ENCODE assay signal across 11 cellular contexts in genomic region chr22:32623943-32624342, GRCh38.
DNase-seq lines count a peak whose midpoint lies in the region; TF ChIP-seq lines count a peak whose summit lies in the region.
"Had no signal": no experiment of that assay in that cellular context is flagged by ENCODE, and none has a peak within 500 bp of the region (broad histone marks: within the 10 kb centered on the region; RNA-seq: fewer than 3 reads in every experiment).

No MANE protein-coding gene starts in this region.

- no peak overlapping the region for H3K4me3 ChIP-seq in left ventricle myocardium inferior

- POLR2A ChIA-PET in activated CD4-positive, alpha-beta T cell treated with anti-CD3 and anti-CD28 coated beads, Interleukin-2, amount 10 ng/mL, durations not matched to agents 7 days and 5 days (lab: Charles Lee) = no interaction called here

- peaks cover 11% of the 10 kb centered on the region for H3K9me3 ChIP-seq in left ventricle myocardium inferior (replicated peaks)

- H3K9me3 Mint-ChIP-seq in activated CD4-positive, alpha-beta T cell treated with anti-CD3 and anti-CD28 coated beads, Interleukin-2, amount 10 ng/mL, durations not matched to agents 7 days and 5 days = no peaks in the 10 kb centered on the region

- peaks cover 3% of the 10 kb centered on the region for H3K4me1 Mint-ChIP-seq in activated CD4-positive, alpha-beta T cell treated with anti-CD3 and anti-CD28 coated beads, Interleukin-2, amount 10 ng/mL, durations not matched to agents 7 days and 5 days
- H3K4me1 Mint-ChIP-seq: stimulated activated memory B cell treated with anti-CD40 and anti-IgM and Interleukin-4, amounts not matched to agents 10 μg/mL and 1 μg/mL and 100 μg/mL, for 72 hours had no signal

- no peak overlapping the region for H3K27ac Mint-ChIP-seq in activated CD4-positive, alpha-beta T cell treated with anti-CD3 and anti-CD28 coated beads, Interleukin-2, amount 10 ng/mL, durations not matched to agents 7 days and 5 days
- H3K27ac Mint-ChIP-seq: stimulated activated memory B cell treated with anti-CD40 and anti-IgM and Interleukin-4, amounts not matched to agents 10 μg/mL and 1 μg/mL and 100 μg/mL, for 72 hours had no signal

- H3K4me3 Mint-ChIP-seq in activated CD4-positive, alpha-beta T cell treated with anti-CD3 and anti-CD28 coated beads, Interleukin-2, amount 10 ng/mL, durations not matched to agents 7 days and 5 days = no peak overlapping the region
- H3K4me3 Mint-ChIP-seq: stimulated activated memory B cell treated with anti-CD40 and anti-IgM and Interleukin-4, amounts not matched to agents 10 μg/mL and 1 μg/mL and 100 μg/mL, for 72 hours had no signal

- no peak for TF ChIP-seq CTCF in left ventricle myocardium inferior (IDR thresholded peaks at IDR 0.05; ENCODE audit: borderline replicate concordance)

- intact Hi-C loops in left ventricle myocardium inferior (cut with micrococcal nuclease) = no loop called here

- peak; percentile 89 for DNase-seq in AG08396 (ENCODE audit: low spot score)
- peak; percentile 73 for DNase-seq in amniotic stem cell (lab: John Stamatoyannopoulos, UW)
- DNase-seq in left ventricle myocardium inferior = peak; percentile 61
- DNase-seq in pons (ENCODE audit: low spot score) = peak; percentile 40
- DNase-seq in activated CD4-positive, alpha-beta T cell treated with anti-CD3 and anti-CD28 coated beads, Interleukin-2, amount 10 ng/mL, durations not matched to agents 7 days and 5 days = no peak
- DNase-seq in NCI-H510A (lab: John Stamatoyannopoulos, UW) = no peak
- DNase-seq in NCI-H510A treated with DMSO at 0.1 percent for 48 hours (lab: John Stamatoyannopoulos, UW) = no peak
- no peak for DNase-seq in activated effector memory CD4-positive, alpha-beta T cell treated with Interleukin-2 at 50 U/mL for 16 hours
- DNase-seq: ACHN, T-helper 9 cell had no signal

- peaks cover 94% of the 10 kb centered on the region for H3K4me1 ChIP-seq in left ventricle myocardium inferior

- CTCF ChIA-PET in activated CD4-positive, alpha-beta T cell treated with anti-CD3 and anti-CD28 coated beads, Interleukin-2, amount 10 ng/mL, durations not matched to agents 7 days and 5 days (lab: Charles Lee) = no interaction called here

- peak overlapping the region; percentile 93 for H3K27ac ChIP-seq in left ventricle myocardium inferior (replicated peaks)

- H3K27me3 ChIP-seq in left ventricle myocardium inferior (ENCODE audit: low read depth) = no peaks in the 10 kb centered on the region

- H3K36me3 Mint-ChIP-seq in activated CD4-positive, alpha-beta T cell treated with anti-CD3 and anti-CD28 coated beads, Interleukin-2, amount 10 ng/mL, durations not matched to agents 7 days and 5 days (ENCODE audit: low read depth) = no peaks in the 10 kb centered on the region
- H3K36me3 Mint-ChIP-seq: stimulated activated memory B cell treated with anti-CD40 and anti-IgM and Interleukin-4, amounts not matched to agents 10 μg/mL and 1 μg/mL and 100 μg/mL, for 72 hours had no signal

- peaks cover 3% of the 10 kb centered on the region for H3K27me3 Mint-ChIP-seq in activated CD4-positive, alpha-beta T cell treated with anti-CD3 and anti-CD28 coated beads, Interleukin-2, amount 10 ng/mL, durations not matched to agents 7 days and 5 days

- H3K36me3 ChIP-seq in left ventricle myocardium inferior = no peaks in the 10 kb centered on the region

Comparison
In these comparisons a context has a peak if more than half of its experiments do, and no peak if none do; other contexts are left out.
1. DNase-seq: peak in AG08396 (single experiment), amniotic stem cell (single experiment), left ventricle myocardium inferior (single experiment) and pons (single experiment); none in activated CD4-positive, alpha-beta T cell treated with anti-CD3 and anti-CD28 coated beads, Interleukin-2, amount 10 ng/mL, durations not matched to agents 7 days and 5 days (single experiment), NCI-H510A (single experiment), NCI-H510A treated with DMSO at 0.1 percent for 48 hours (single experiment) and activated effector memory CD4-positive, alpha-beta T cell treated with Interleukin-2 at 50 U/mL for 16 hours (single experiment).